Comparison of ENCODE assay signal across 13 cellular contexts in the genomic region with DNA sequence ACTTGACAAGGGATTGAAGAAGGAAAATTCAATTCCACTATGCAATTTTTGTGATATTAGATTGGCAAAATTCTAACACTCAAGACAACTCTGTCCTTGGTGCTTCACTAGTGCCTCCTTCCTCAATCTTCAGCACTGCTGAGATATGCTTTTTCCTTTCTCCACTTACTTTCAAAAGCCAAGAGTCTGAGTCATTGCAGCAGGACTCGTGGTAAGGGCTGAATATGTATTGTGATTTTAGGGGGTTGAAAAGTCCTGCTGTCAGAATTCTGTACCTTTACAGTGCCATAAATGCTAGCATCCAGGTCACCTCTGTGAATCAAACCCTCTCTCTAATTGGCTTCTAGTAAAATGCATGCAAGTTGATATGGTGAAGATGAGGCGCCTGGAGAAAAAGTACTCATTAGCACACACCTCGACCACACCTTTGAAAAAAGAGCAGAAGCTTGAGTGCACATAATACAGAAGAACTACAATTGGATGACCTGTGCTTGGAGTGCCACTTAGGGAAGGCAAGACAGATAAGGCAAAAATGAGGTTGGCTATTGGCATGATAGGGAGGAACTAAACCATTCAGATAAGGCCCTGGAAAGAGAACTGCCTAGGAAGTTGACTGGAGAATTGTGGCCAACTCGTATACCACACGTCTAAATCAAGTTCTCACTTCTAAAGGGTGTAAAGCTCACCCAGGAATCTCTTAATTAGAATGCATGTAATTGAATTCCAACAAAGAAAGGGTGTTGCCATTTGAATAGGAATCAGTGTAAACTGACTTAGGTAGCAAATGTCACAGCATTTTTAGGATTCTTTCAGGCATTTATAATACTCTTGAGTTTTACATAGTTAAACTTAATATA. TPM values are rescaled to one million over a fixed set of nuclear protein-coding genes. Genes with fewer than 3 reads are reported as not detected.
DNase-seq lines count a peak whose midpoint lies in the region; ATAC-seq and TF ChIP-seq lines count a peak whose summit lies in the region.
"Had no signal": no experiment of that assay in that cellular context is flagged by ENCODE, and none has a peak within 500 bp of the region (broad histone marks: within the 10 kb centered on the region; RNA-seq: fewer than 3 reads in every experiment).

No MANE protein-coding gene starts in this region.

- intact Hi-C loops in Right ventricle myocardium inferior (cut with DNase I), result no loop called here
- intact Hi-C loops in posterior cingulate gyrus (cut with DNase I), result no loop called here

- H3K27me3 ChIP-seq in right atrium auricular region, result no peaks in the 10 kb centered on the region
- H3K27me3 ChIP-seq: SJSA1 had no signal

- H3K4me3 ChIP-seq in right atrium auricular region (no peak overlapping the region), foreskin fibroblast (ENCODE audit: low read depth in 1 of 2, low read length in 2 of 2) (no peak overlapping the region)
- H3K4me3 ChIP-seq: SJSA1 had no signal

- no peaks in the 10 kb centered on the region for H3K36me3 ChIP-seq in right atrium auricular region
- H3K36me3 ChIP-seq: SJSA1 had no signal

- peaks cover 3% of the 10 kb centered on the region for H3K9me3 Mint-ChIP-seq in natural killer cell treated with Interleukin-12 subunit alpha and Interleukin-12 subunit beta and Interleukin-15 and Interleukin-18, amount 100 ng/mL, for 72 hours

- ATAC-seq in Right ventricle myocardium inferior, result peak; percentile 37
- no peak for ATAC-seq in GM18517 (IDR thresholded peaks at IDR 0.05; ENCODE audit: unreplicated experiment)
- ATAC-seq in natural killer cell treated with Interleukin-12 subunit alpha and Interleukin-12 subunit beta and Interleukin-15 and Interleukin-18, amount 100 ng/mL, for 72 hours, result no peak

- no peaks in the 10 kb centered on the region for H3K36me3 Mint-ChIP-seq in natural killer cell treated with Interleukin-12 subunit alpha and Interleukin-12 subunit beta and Interleukin-15 and Interleukin-18, amount 100 ng/mL, for 72 hours
- H3K36me3 Mint-ChIP-seq: memory B cell had no signal

- no peak for TF ChIP-seq CTCF in right atrium auricular region (IDR thresholded peaks at IDR 0.05)
- TF ChIP-seq CTCF in foreskin fibroblast (IDR thresholded peaks at IDR 0.05; ENCODE audit: low read depth, low read length), result no peak

- no peaks in the 10 kb centered on the region for H3K9me3 ChIP-seq in right atrium auricular region
- H3K9me3 ChIP-seq: SJSA1 had no signal

- no peaks in the 10 kb centered on the region for H3K4me1 ChIP-seq in right atrium auricular region

- H3K27ac ChIP-seq in right atrium auricular region, result no peak overlapping the region
- H3K27ac ChIP-seq: SJSA1 had no signal

- DNase-seq in Right ventricle myocardium inferior (ENCODE audit: missing footprints), result no peak
- no peak for DNase-seq in right atrium auricular region (ENCODE audit: low spot score)
- peak; percentile 13 for DNase-seq in RPMI8226
- DNase-seq in foreskin fibroblast, result peak; percentile 23 to 55
- DNase-seq in NCI-H1436 treated with DMSO at 0.1 percent for 48 hours (lab: John Stamatoyannopoulos, UW), result no peak
- DNase-seq in posterior cingulate gyrus, result no peak
- DNase-seq in natural killer cell treated with Interleukin-12 subunit alpha and Interleukin-12 subunit beta and Interleukin-15 and Interleukin-18, amount 100 ng/mL, for 72 hours (ENCODE audit: low spot score), result no peak
- DNase-seq: activated CD4-positive, alpha-beta T cell treated with anti-CD3 and anti-CD28 coated beads for 4 hours; NCI-H2029; stimulated activated CD8-positive, alpha-beta memory T cell treated with anti-CD3 and anti-CD28 coated beads, Interleukin-4, amount 100 ng/mL, for 48 hours had no signal

- H3K27me3 Mint-ChIP-seq in natural killer cell treated with Interleukin-12 subunit alpha and Interleukin-12 subunit beta and Interleukin-15 and Interleukin-18, amount 100 ng/mL, for 72 hours, result no peaks in the 10 kb centered on the region
- H3K27me3 Mint-ChIP-seq: memory B cell had no signal

- H3K27ac Mint-ChIP-seq in natural killer cell treated with Interleukin-12 subunit alpha and Interleukin-12 subunit beta and Interleukin-15 and Interleukin-18, amount 100 ng/mL, for 72 hours, result no peak overlapping the region
- H3K27ac Mint-ChIP-seq: memory B cell had no signal

- no peaks in the 10 kb centered on the region for H3K4me1 Mint-ChIP-seq in natural killer cell treated with Interleukin-12 subunit alpha and Interleukin-12 subunit beta and Interleukin-15 and Interleukin-18, amount 100 ng/mL, for 72 hours (ENCODE audit: low read depth in 2 of 2)
- H3K4me1 Mint-ChIP-seq: memory B cell had no signal

- no peak overlapping the region for H3K4me3 Mint-ChIP-seq in natural killer cell treated with Interleukin-12 subunit alpha and Interleukin-12 subunit beta and Interleukin-15 and Interleukin-18, amount 100 ng/mL, for 72 hours
- H3K4me3 Mint-ChIP-seq: memory B cell had no signal

RNA-seq across cellular contexts. Expression of gene FAM83B, which starts 43.6 kb away (rescaled TPM):
- total RNA-seq in Right ventricle myocardium inferior, result 1.8 TPM
- 10 to 100 TPM in 1 of 2 donors, 1 to 10 TPM in 1; 8.9 to 19.6 TPM for total RNA-seq in right atrium auricular region
- total RNA-seq in natural killer cell treated with Interleukin-12 subunit alpha and Interleukin-12 subunit beta and Interleukin-15 and Interleukin-18, amount 100 ng/mL, for 72 hours, result not detected
- total RNA-seq: SJSA1 had no signal

Comparison
In these comparisons a context has a peak if more than half of its experiments do, and no peak if none do; other contexts are left out.
1. DNase-seq: peak in RPMI8226 (single experiment) and foreskin fibroblast (2 of 2); none in Right ventricle myocardium inferior (single experiment), right atrium auricular region (single experiment), NCI-H1436 treated with DMSO at 0.1 percent for 48 hours (single experiment), posterior cingulate gyrus (0 of 10) and natural killer cell treated with Interleukin-12 subunit alpha and Interleukin-12 subunit beta and Interleukin-15 and Interleukin-18, amount 100 ng/mL, for 72 hours (single experiment).